In the genomic region with DNA sequence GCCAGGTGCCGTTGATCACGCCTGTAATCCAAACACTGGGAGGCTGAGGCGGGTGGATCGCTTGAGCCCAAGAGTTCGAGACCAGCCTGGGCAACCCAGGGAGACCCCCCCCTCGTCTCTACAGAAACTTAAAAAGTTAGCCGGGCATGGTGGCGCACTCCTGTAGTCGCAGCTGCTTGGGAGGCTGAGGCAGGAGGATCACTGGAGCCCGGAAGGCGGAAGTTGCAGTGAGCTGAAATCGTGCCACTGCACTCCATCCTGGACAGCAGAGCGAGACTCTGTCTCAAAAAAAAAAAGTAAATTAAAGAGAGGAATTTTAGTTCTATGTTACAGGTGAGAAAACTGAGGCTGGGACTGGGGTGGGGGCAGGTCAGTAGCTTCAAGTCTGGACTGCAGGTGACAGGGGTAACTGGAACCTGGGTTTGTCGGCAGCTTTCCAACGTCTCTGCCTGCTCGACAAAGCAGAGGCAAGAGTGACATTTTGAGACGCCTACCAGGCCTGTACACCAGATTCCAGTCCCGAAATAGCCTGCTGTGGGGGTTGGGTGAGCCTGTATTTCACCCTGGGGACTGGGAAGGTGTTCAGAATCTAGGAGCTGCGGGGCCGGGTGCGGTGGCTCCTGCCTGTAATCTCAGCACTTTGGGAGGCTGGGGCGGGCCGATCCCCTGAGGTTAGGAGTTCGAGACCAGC, we compare ENCODE assay signal across 8 cellular contexts. TPM values are rescaled to one million over a fixed set of nuclear protein-coding genes. Genes with fewer than 3 reads are reported as not detected.
DNase-seq lines count a peak whose midpoint lies in the region; ATAC-seq and TF ChIP-seq lines count a peak whose summit lies in the region.

No MANE protein-coding gene starts in this region.

- H3K9ac ChIP-seq in HUES48 (ENCODE audit: low read depth, low read length): peak overlapping the region; percentile 97

- no peak for TF ChIP-seq POLR2A in stomach (IDR thresholded peaks at IDR 0.05)

- H3K4me3 ChIP-seq in HUES48 (ENCODE audit: low read depth, low read length) (peak overlapping the region; percentile 82), astrocyte of the spinal cord (ENCODE audit: low read depth, low read length) (peak overlapping the region; percentile 95), stomach (peak overlapping the region; percentile 78 to 93 (median 86))

- DNase-seq in astrocyte of the spinal cord (ENCODE audit: low read depth, low spot score): no peak
- peak; percentile 77 for DNase-seq in islet precursor cell
- DNase-seq in stomach: peak; percentile 58
- no peak for DNase-seq in NOMO-1 treated with DMSO at 0.1 percent for 48 hours (lab: John Stamatoyannopoulos, UW; ENCODE audit: unreplicated experiment)
- DNase-seq in NCI-H2107 (lab: John Stamatoyannopoulos, UW): no peak
- no peak for DNase-seq in NCI-H446 treated with DMSO at 0.1 percent for 48 hours (lab: John Stamatoyannopoulos, UW)

- H3K9me3 ChIP-seq in HUES48 (ENCODE audit: control insufficient read depth, insufficient read depth, low read length) (no peaks in the 10 kb centered on the region), stomach (no peaks in the 10 kb centered on the region)

- intact Hi-C loops in stomach (cut with DNase I; ENCODE audit: low total_unique reads): no loop called here

- H3K27ac ChIP-seq in HUES48 (ENCODE audit: low read depth, low read length) (peak overlapping the region; percentile 99), stomach (peak overlapping the region; percentile 66 to 97 (median 95))

- TF ChIP-seq CTCF in astrocyte of the spinal cord (IDR thresholded peaks at IDR 0.05; ENCODE audit: low read depth, low read length) (no peak), stomach (IDR thresholded peaks at IDR 0.05) (no peak)

- no peaks in the 10 kb centered on the region for H3K27me3 ChIP-seq in HUES48 (ENCODE audit: control insufficient read depth, insufficient read depth, low read length)
- H3K27me3 ChIP-seq in stomach: no peaks in the 10 kb centered on the region

- peaks cover 42% of the 10 kb centered on the region for H3K36me3 ChIP-seq in HUES48 (ENCODE audit: control insufficient read depth, insufficient read depth, low read length)
- H3K36me3 ChIP-seq in stomach: peaks cover 25 to 41% (median 38%) of the 10 kb centered on the region in 4 donors

- WGBS in stomach, 5 donors: 38 to 47% (median 43%) methylated on average over 24 of the region's 24 CpGs

- H3K4me1 ChIP-seq in HUES48 (ENCODE audit: control insufficient read depth, insufficient read depth, low read length): peaks cover 12% of the 10 kb centered on the region
- peaks cover 40 to 59% (median 49%) of the 10 kb centered on the region in 4 donors for H3K4me1 ChIP-seq in stomach

- ATAC-seq in HG03095 (IDR thresholded peaks at IDR 0.05; ENCODE audit: unreplicated experiment): no peak

- TF ChIP-seq EP300 in stomach (IDR thresholded peaks at IDR 0.05): peak; percentile 21

- in situ Hi-C loops in astrocyte of the spinal cord (cut with HindIII; ENCODE audit: low sequenced_read_pairs): no loop called here

RNA-seq across cellular contexts. Expression of gene SELENOW, which starts 1.2 kb away (rescaled TPM):
- 1,000 to 10,000 TPM in 1 of 5 donors, 100 to 1,000 TPM in 4; 204 to 1,097 (median 628) TPM for total RNA-seq in stomach
- polyA plus RNA-seq in stomach: 100 to 1,000 TPM; 496 to 589 (median 581) TPM

RNA-seq across cellular contexts. Expression of gene TPRX1, which starts 24.7 kb away (rescaled TPM):
- not detected for total RNA-seq in stomach
- polyA plus RNA-seq in stomach: not detected

RNA-seq across cellular contexts. Expression of gene NOP53, which starts 34.3 kb away (rescaled TPM):
- total RNA-seq in stomach: 100 to 1,000 TPM; 110 to 784 (median 214) TPM
- polyA plus RNA-seq in stomach: 100 to 1,000 TPM; 540 to 699 (median 547) TPM

RNA-seq across cellular contexts. Expression of gene CRX, which starts 42.1 kb away (rescaled TPM):
- not detected for total RNA-seq in stomach
- not detected for polyA plus RNA-seq in stomach

Comparison
In these comparisons a context has a peak if more than half of its experiments do, and no peak if none do; other contexts are left out.
1. DNase-seq: peak in islet precursor cell (single experiment) and stomach (single experiment); none in astrocyte of the spinal cord (single experiment), NOMO-1 treated with DMSO at 0.1 percent for 48 hours (single experiment), NCI-H2107 (single experiment) and NCI-H446 treated with DMSO at 0.1 percent for 48 hours (single experiment).
2. Peak in every context shown above with its lines, with median percentiles within 50 percentile points of each other: H3K4me3 ChIP-seq.